35 cellular contexts compared by ENCODE assay signal in the genomic region with DNA sequence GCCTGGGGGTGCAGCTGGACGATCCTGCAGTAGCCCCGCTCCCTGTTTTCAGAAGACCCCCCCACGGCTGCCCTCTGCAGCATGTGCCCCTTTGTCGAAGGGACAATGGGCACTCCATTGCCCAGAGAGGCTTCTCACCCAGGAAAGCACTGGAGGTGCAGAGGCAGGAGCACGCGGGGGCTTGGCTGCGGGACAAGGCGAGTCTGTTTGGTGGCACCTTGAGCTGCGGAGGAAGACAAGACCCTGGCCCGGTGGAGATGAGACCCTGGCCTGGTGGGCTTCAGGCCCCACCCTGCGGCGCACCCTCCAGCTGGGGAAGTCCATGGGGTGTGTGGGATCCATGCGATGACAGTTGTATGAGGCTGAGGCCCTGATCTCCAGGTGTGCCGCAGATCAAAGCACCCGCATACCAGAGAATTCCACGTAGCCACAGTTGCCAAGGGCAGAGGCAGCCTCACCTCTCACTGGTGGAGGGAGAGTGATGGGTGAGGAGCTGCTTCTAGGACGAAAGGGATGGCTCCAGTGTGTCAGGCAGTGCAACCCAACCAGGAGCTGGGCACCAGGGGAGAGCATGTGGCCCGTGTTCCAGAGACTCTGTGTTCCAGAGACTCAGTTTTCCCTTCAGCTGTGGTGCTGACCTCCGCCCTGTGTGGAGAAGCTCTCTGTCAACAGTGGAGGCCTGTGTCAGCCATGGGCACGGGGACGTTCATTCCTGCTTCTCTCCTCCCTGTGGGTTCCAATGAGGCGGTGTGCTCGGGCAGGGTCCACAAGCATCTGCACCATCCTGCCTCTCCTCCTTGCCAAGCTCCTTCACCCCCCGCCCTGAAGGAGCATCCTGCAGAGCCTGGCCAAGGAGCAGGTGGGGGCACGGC. TPM values are rescaled to one million over a fixed set of nuclear protein-coding genes. Genes with fewer than 3 reads are reported as not detected.
"Had no signal": no experiment of that assay in that cellular context is flagged by ENCODE, and none has a peak within 500 bp of the region (broad histone marks: within the 10 kb centered on the region; RNA-seq: fewer than 3 reads in every experiment).

No MANE protein-coding gene starts in this region.

- H3K79me2 ChIP-seq: hepatocyte had no signal

- ATAC-seq: gastrocnemius medialis; lower lobe of right lung; natural killer cell treated with Interleukin-12 subunit alpha and Interleukin-12 subunit beta and Interleukin-15 and Interleukin-18, amount 100 ng/mL, for 72 hours; stimulated activated naive B cell treated with anti-CD40 and anti-IgM and Interleukin-4, amounts not matched to agents 10 μg/mL and 1 μg/mL and 100 μg/mL, for 72 hours; T-helper 17 cell; upper lobe of right lung had no signal

- H3K4me1 ChIP-seq: prostate gland had no signal

- H3K9me3 ChIP-seq: breast epithelium, gastrocnemius medialis, lower lobe of right lung, neutrophil, ovary, prostate gland, stomach, tibial artery, upper lobe of right lung had no signal

- H3K4me2 ChIP-seq: hepatocyte, smooth muscle cell had no signal

- H2AFZ ChIP-seq: hepatocyte had no signal

- H3K27ac ChIP-seq: breast epithelium, gastrocnemius medialis, hepatocyte, lower lobe of right lung, neutrophil, ovary, prostate gland, stomach, tibial artery, upper lobe of right lung, WERI-Rb-1 had no signal

- H3K4me3 ChIP-seq: breast epithelium, gastrocnemius medialis, hepatocyte, lower lobe of right lung, ovary, prostate gland, smooth muscle cell, stomach, tibial artery, upper lobe of right lung had no signal

- DNase-seq: activated CD4-positive, alpha-beta memory T cell treated with anti-CD3 and anti-CD28 coated beads for 36 hours; activated CD4-positive, alpha-beta T cell treated with anti-CD3 and anti-CD28 coated beads, Interleukin-2, amount 10 ng/mL, durations not matched to agents 24 days and 14 days; activated CD4-positive, CD25-positive, alpha-beta regulatory T cell treated with anti-CD3 and anti-CD28 coated beads, Interleukin-2, amount 50 U/mL, for 72 hours; activated CD8-positive, alpha-beta memory T cell treated with anti-CD3 and anti-CD28 coated beads, Interleukin-2, amount 50 U/mL, for 4 hours; activated effector memory CD4-positive, alpha-beta T cell treated with anti-CD3 and anti-CD28 coated beads, Interleukin-2, amount 50 U/mL, for 16 hours; activated T-cell treated with anti-CD3 and anti-CD28 coated beads, Interleukin-2, amount 50 U/mL, for 1 hour; amniotic stem cell; effector memory CD4-positive, alpha-beta T cell; erythroblast; gastrocnemius medialis; glutamatergic neuron; lower lobe of right lung; mesendoderm; stimulated activated CD4-positive, alpha-beta T cell treated with anti-CD3 and anti-CD28 coated beads, Interleukin-15, amount 100 ng/mL, for 24 hours; stimulated activated CD4-positive, alpha-beta T cell treated with anti-CD3 and anti-CD28 coated beads, Interleukin-2, amount 100 ng/mL, for 24 hours; stimulated activated naive B cell treated with anti-CD40 and anti-IgM and Interleukin-4, amounts not matched to agents 10 μg/mL and 1 μg/mL and 100 μg/mL, for 72 hours; stomach; SW 1271; T-helper 17 cell; T1000; tibial artery; upper lobe of right lung; WERI-Rb-1 had no signal

- H3K36me3 ChIP-seq: breast epithelium, gastrocnemius medialis, lower lobe of right lung, neutrophil, ovary, prostate gland, stomach, tibial artery, upper lobe of right lung had no signal

- FAIRE-seq: colon, keratinocyte had no signal

- H3K27me3 ChIP-seq: ovary had no signal

RNA-seq across cellular contexts. Expression of a gene that starts 10.0 kb away (rescaled TPM):
- total RNA-seq: activated CD4-positive, alpha-beta memory T cell treated with anti-CD3 and anti-CD28 coated beads for 36 hours; activated CD4-positive, alpha-beta T cell treated with anti-CD3 and anti-CD28 coated beads, Interleukin-2, amount 10 ng/mL, durations not matched to agents 24 days and 14 days; activated CD8-positive, alpha-beta memory T cell treated with anti-CD3 and anti-CD28 coated beads for 36 hours; hepatocyte; mononuclear cell; smooth muscle cell; T-helper 17 cell had no signal
- polyA plus RNA-seq: smooth muscle cell had no signal

RNA-seq across cellular contexts. Expression of a gene that starts 47.2 kb away (rescaled TPM):
- total RNA-seq: activated CD4-positive, alpha-beta memory T cell treated with anti-CD3 and anti-CD28 coated beads for 36 hours; activated CD4-positive, alpha-beta T cell treated with anti-CD3 and anti-CD28 coated beads, Interleukin-2, amount 10 ng/mL, durations not matched to agents 24 days and 14 days; activated T-helper 1 cell treated with anti-CD3 and anti-CD28 coated beads, Interleukin-12 subunit alpha, Interleukin-12 subunit beta, Interleukin-2, Interleukin-4 antibody, amounts not matched to agents 30 ng/mL and 10 ng/mL and 1 ng/mL, durations not matched to agents 14 hours and 24 hours and 36 hours; natural killer cell treated with Interleukin-12 subunit alpha and Interleukin-12 subunit beta and Interleukin-15 and Interleukin-18, amount 100 ng/mL, for 72 hours had no signal

RNA-seq across cellular contexts. Expression of a gene that starts 56.3 kb away (rescaled TPM):
- total RNA-seq: natural killer cell treated with Interleukin-12 subunit alpha and Interleukin-12 subunit beta and Interleukin-15 and Interleukin-18, amount 100 ng/mL, for 72 hours had no signal
